Comparison of ENCODE assay signal across 28 cellular contexts in the genomic region with DNA sequence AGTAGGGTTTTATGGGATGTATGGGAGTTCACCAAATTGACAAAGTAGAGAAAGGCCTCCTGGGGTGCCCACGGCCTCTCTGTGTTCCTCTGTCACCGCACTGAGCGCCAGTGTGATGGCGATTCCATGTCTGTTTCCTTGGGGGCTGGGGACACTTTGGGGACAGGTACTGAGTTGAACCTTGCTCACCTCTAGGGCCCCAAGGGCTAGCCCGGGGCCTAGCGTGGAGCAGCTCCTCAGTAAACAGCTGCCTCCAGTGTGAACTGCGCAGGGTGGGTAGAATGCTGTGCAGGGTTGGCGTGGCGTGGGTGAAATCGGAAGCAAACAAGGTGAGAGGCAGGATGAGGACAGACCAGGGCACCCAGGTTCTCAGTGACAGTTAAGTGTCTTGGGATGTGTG.
"Had no signal": no experiment of that assay in that cellular context is flagged by ENCODE, and none has a peak within 500 bp of the region (broad histone marks: within the 10 kb centered on the region; RNA-seq: fewer than 3 reads in every experiment).

No MANE protein-coding gene starts in this region.

- H3K9me3 Mint-ChIP-seq: memory B cell; naive thymus-derived CD4-positive, alpha-beta T cell; natural killer cell treated with Interleukin-12 subunit alpha and Interleukin-12 subunit beta and Interleukin-15 and Interleukin-18, amount 100 ng/mL, for 72 hours; stimulated activated memory B cell treated with anti-CD40 and anti-IgM and Interleukin-4, amounts not matched to agents 10 μg/mL and 1 μg/mL and 100 μg/mL, for 72 hours; stimulated activated naive CD8-positive, alpha-beta T cell treated with anti-CD3 and anti-CD28 coated beads, Interleukin-15, amount 100 ng/mL, for 72 hours had no signal

- H3K4me1 Mint-ChIP-seq: immature natural killer cell; memory B cell; naive thymus-derived CD4-positive, alpha-beta T cell; stimulated activated memory B cell treated with anti-CD40 and anti-IgM and Interleukin-4, amounts not matched to agents 10 μg/mL and 1 μg/mL and 100 μg/mL, for 72 hours; stimulated activated naive CD8-positive, alpha-beta T cell treated with anti-CD3 and anti-CD28 coated beads, Interleukin-15, amount 100 ng/mL, for 72 hours had no signal

- ATAC-seq: left lobe of liver; mucosa of descending colon; naive thymus-derived CD4-positive, alpha-beta T cell; right lobe of liver; stimulated activated memory B cell treated with anti-CD40 and anti-IgM and Interleukin-4, amounts not matched to agents 10 μg/mL and 1 μg/mL and 100 μg/mL, for 72 hours; stimulated activated naive CD8-positive, alpha-beta T cell treated with anti-CD3 and anti-CD28 coated beads, Interleukin-15, amount 100 ng/mL, for 72 hours had no signal

- H3K27ac ChIP-seq: neutrophil, parathyroid adenoma, right atrium auricular region, right lobe of liver, testis, thyroid gland, transverse colon, upper lobe of left lung, vagina had no signal

- H3K9me3 ChIP-seq: mucosa of descending colon, neutrophil, right atrium auricular region, right lobe of liver, testis, thyroid gland, transverse colon, upper lobe of left lung, vagina had no signal

- H3K27ac Mint-ChIP-seq: immature natural killer cell; memory B cell; naive thymus-derived CD4-positive, alpha-beta T cell; natural killer cell treated with Interleukin-12 subunit alpha and Interleukin-12 subunit beta and Interleukin-15 and Interleukin-18, amount 100 ng/mL, for 72 hours; progenitor cell of endocrine pancreas; stimulated activated memory B cell treated with anti-CD40 and anti-IgM and Interleukin-4, amounts not matched to agents 10 μg/mL and 1 μg/mL and 100 μg/mL, for 72 hours; stimulated activated naive CD8-positive, alpha-beta T cell treated with anti-CD3 and anti-CD28 coated beads, Interleukin-15, amount 100 ng/mL, for 72 hours had no signal

- H3K4me3 Mint-ChIP-seq: immature natural killer cell; memory B cell; naive thymus-derived CD4-positive, alpha-beta T cell; natural killer cell treated with Interleukin-12 subunit alpha and Interleukin-12 subunit beta and Interleukin-15 and Interleukin-18, amount 100 ng/mL, for 72 hours; stimulated activated memory B cell treated with anti-CD40 and anti-IgM and Interleukin-4, amounts not matched to agents 10 μg/mL and 1 μg/mL and 100 μg/mL, for 72 hours; stimulated activated naive CD8-positive, alpha-beta T cell treated with anti-CD3 and anti-CD28 coated beads, Interleukin-15, amount 100 ng/mL, for 72 hours had no signal

- H3K27me3 ChIP-seq: right atrium auricular region, right lobe of liver, testis, thyroid gland, transverse colon, upper lobe of left lung, vagina had no signal

- DNase-seq: head of caudate nucleus; hypothalamus; immature natural killer cell; midbrain; naive thymus-derived CD4-positive, alpha-beta T cell; occipital lobe; stimulated activated CD4-positive, alpha-beta T cell treated with anti-CD3 and anti-CD28 coated beads, Interleukin-1b, Interleukin-23, amount 100 ng/mL, for 48 hours; stimulated activated CD4-positive, alpha-beta T cell treated with anti-CD3 and anti-CD28 coated beads, Interleukin-2, amount 100 ng/mL, for 48 hours; stimulated activated CD4-positive, alpha-beta T cell treated with anti-CD3 and anti-CD28 coated beads, Interleukin-4, amount 100 ng/mL, for 4 hours; stimulated activated CD8-positive, alpha-beta memory T cell treated with anti-CD3 and anti-CD28 coated beads, Interleukin-4, amount 100 ng/mL, for 48 hours; stimulated activated naive CD4-positive, alpha-beta T cell treated with Interleukin-2 at 50 U/mL for 16 hours; stimulated activated naive CD8-positive, alpha-beta T cell treated with anti-CD3 and anti-CD28 coated beads, Interleukin-15, amount 100 ng/mL, for 72 hours; testis; thyroid gland; transverse colon; upper lobe of left lung had no signal

- H3K4me1 ChIP-seq: parathyroid adenoma, right atrium auricular region, right lobe of liver, testis, thyroid gland, transverse colon, upper lobe of left lung, vagina had no signal

- H3K4me3 ChIP-seq: mucosa of descending colon, right atrium auricular region, right lobe of liver, smooth muscle cell, testis, thyroid gland, transverse colon, upper lobe of left lung, vagina had no signal

- H3K36me3 ChIP-seq: neutrophil, right atrium auricular region, right lobe of liver, thyroid gland, transverse colon, upper lobe of left lung, vagina had no signal

- H3K36me3 Mint-ChIP-seq: immature natural killer cell; memory B cell; naive thymus-derived CD4-positive, alpha-beta T cell; natural killer cell treated with Interleukin-12 subunit alpha and Interleukin-12 subunit beta and Interleukin-15 and Interleukin-18, amount 100 ng/mL, for 72 hours; stimulated activated memory B cell treated with anti-CD40 and anti-IgM and Interleukin-4, amounts not matched to agents 10 μg/mL and 1 μg/mL and 100 μg/mL, for 72 hours had no signal
